ENCODE assay signal across 8 cellular contexts in the genomic region with DNA sequence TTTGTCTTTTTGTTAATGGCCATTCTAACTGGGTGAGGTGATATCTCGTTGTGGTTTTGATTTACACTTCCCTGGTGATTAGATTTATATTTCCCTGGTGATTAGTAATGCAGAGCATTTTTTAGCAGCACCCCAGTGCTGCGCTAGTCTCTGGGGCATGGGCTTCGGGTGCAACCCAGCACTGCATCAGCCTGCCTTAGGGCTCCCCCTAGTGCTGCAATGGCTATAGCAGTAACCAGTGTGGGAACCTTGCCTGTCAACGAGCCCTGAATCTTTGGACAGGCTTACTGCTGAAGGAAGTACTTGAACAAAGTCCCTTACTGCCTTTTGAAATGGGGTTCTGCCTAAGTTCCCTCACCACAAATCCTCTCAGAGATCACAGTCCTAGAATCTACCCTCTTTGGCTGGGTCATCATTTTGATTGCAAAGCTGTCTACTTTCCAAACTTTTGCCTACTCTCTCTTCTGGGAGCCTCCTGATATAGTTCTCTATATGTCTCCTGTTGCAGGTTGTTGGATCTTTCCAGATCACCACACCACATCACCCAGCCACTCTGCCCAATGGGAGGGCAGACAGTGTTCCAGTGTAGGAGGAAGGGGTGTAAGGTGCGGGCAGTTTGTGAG.
A peak's percentile ranks its signal among the peaks of the same experiment; 100 is the strongest.
DNase-seq lines count a peak whose midpoint lies in the region; ATAC-seq, FAIRE-seq and TF ChIP-seq lines count a peak whose summit lies in the region.

No MANE protein-coding gene starts in this region.

- H3K27me3 ChIP-seq in RWPE2 (ENCODE audit: insufficient read depth, poor library complexity, severe bottlenecking) = no peaks in the 10 kb centered on the region

- H3K4me3 ChIP-seq in RWPE2 (ENCODE audit: severe bottlenecking) = no peak overlapping the region
- no peak overlapping the region for H3K4me3 ChIP-seq in lower leg skin (ENCODE audit: low read depth, poor library complexity, severe bottlenecking)

- intact Hi-C loops in Right ventricle myocardium superior (cut with DNase I) = no loop called here
- intact Hi-C loops in lower leg skin (cut with DNase I; ENCODE audit: low total_unique reads) = no loop called here

- FAIRE-seq in HTR-8/SVneo (lab: Jason Lieb, UNC) = peak; percentile 51

- peak; percentile 76 for DNase-seq in ELR (ENCODE audit: low read depth)
- DNase-seq in HTR-8/SVneo (ENCODE audit: insufficient read length, low spot score) = peak; percentile 38
- DNase-seq in RWPE2 (ENCODE audit: low spot score) = no peak
- peak; percentile 7 to 55 (median 30) for DNase-seq in activated naive CD4-positive, alpha-beta T cell (lab: John Stamatoyannopoulos, UW)
- DNase-seq in Right ventricle myocardium superior = peak; percentile 64
- DNase-seq in putamen (ENCODE audit: low spot score) = peak; percentile 59
- no peak for DNase-seq in lower leg skin (ENCODE audit: low spot score in 2 of 2)

- H3K36me3 ChIP-seq in RWPE2 (ENCODE audit: low read depth) = no peaks in the 10 kb centered on the region

- H3K9me3 ChIP-seq in RWPE2 (ENCODE audit: severe bottlenecking) = no peaks in the 10 kb centered on the region

- TF ChIP-seq CTCF in RWPE2 (IDR thresholded peaks at IDR 0.05; ENCODE audit: poor library complexity, severe bottlenecking) (peak; percentile 67), lower leg skin (IDR thresholded peaks at IDR 0.05) (no peak)

- WGBS in lower leg skin, 2 donors = 50 to 60% methylated on average over 5 of the region's 5 CpGs

- ATAC-seq in GM21528 (IDR thresholded peaks at IDR 0.05; ENCODE audit: low FRiP score, unreplicated experiment) = peak; percentile 98
- peak; percentile 83 for ATAC-seq in RWPE2 (ENCODE audit: low read depth)
- peak; percentile 93 for ATAC-seq in Right ventricle myocardium superior (ENCODE audit: poor library complexity)

- H3K4me1 ChIP-seq in RWPE2 (ENCODE audit: insufficient read depth, poor library complexity, severe bottlenecking) = no peaks in the 10 kb centered on the region

- no peak overlapping the region for H3K27ac ChIP-seq in RWPE2 (ENCODE audit: poor library complexity, severe bottlenecking)

- no peak for TF ChIP-seq POLR2A in lower leg skin (IDR thresholded peaks at IDR 0.05)

Comparison
In these comparisons a context has a peak if more than half of its experiments do, and no peak if none do; other contexts are left out.
1. DNase-seq: peak in ELR (single experiment), HTR-8/SVneo (single experiment), activated naive CD4-positive, alpha-beta T cell (4 of 4), Right ventricle myocardium superior (single experiment) and putamen (single experiment); none in RWPE2 (single experiment) and lower leg skin (0 of 2).
2. Peak in every context shown above with its lines, with median percentiles within 50 percentile points of each other: ATAC-seq.